Comparison of ENCODE assay signal across 15 cellular contexts in the genomic region with DNA sequence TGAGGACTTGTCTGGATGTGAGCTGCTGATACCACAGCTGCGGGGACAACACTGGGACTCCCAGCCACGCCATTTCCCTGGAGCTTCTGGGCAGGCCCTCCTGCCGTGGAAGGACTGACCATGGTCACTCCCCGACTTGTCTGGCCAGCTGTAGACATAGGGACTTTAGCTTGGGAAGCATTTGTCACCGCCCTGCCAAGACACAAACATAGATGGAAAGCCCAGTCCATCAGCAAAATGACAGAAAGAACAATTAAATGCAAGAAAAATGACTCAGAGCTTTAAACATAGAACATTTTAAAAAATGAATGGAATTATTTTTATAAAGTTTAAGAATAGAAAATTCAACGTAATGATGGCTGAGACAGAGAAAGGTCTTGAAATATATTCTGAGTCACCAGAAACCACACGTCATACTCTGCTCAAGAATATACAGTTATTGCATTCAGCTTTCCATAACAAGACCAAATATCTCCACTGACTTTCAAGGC.
A peak's percentile ranks its signal among the peaks of the same experiment; 100 is the strongest.
DNase-seq lines count a peak whose midpoint lies in the region; ATAC-seq and TF ChIP-seq lines count a peak whose summit lies in the region.
"Had no signal": no experiment of that assay in that cellular context is flagged by ENCODE, and none has a peak within 500 bp of the region (broad histone marks: within the 10 kb centered on the region; RNA-seq: fewer than 3 reads in every experiment).

No MANE protein-coding gene starts in this region.

- peaks cover 27% of the 10 kb centered on the region for H3K36me3 ChIP-seq in ACC112 (ENCODE audit: insufficient read depth, low read length)
- H3K36me3 ChIP-seq in trophoblast cell (ENCODE audit: control insufficient read depth in 1 of 2, insufficient read depth in 2 of 2, low read length in 2 of 2) = peaks cover 14 to 25% of the 10 kb centered on the region in 2 experiments
- H3K36me3 ChIP-seq: cardiac muscle cell had no signal

- no peak overlapping the region for H3K9ac ChIP-seq in trophoblast cell (ENCODE audit: low read length)

- no peaks in the 10 kb centered on the region for H3K9me3 ChIP-seq in trophoblast cell (ENCODE audit: insufficient read depth, low read depth, low read length)

- H4K12ac ChIP-seq in trophoblast cell (ENCODE audit: low read depth, low read length) = no peak overlapping the region

- no peak overlapping the region for H3K23ac ChIP-seq in trophoblast cell (ENCODE audit: low read length)

- H3K18ac ChIP-seq in trophoblast cell (ENCODE audit: low read length) = no peak overlapping the region

- H2BK120ac ChIP-seq in trophoblast cell (ENCODE audit: insufficient read depth, low read length, poor library complexity) = no peak overlapping the region

- peak overlapping the region; percentile 94 for H3K27ac ChIP-seq in ACC112 (ENCODE audit: low read depth, low read length)
- H3K27ac ChIP-seq in layer of hippocampus (ENCODE audit: low read depth, low read length) = peak overlapping the region; percentile 43
- H3K27ac ChIP-seq in trophoblast cell (ENCODE audit: low read depth, low read length) = no peak overlapping the region
- H3K27ac ChIP-seq: cardiac muscle cell, SK-N-MC, WERI-Rb-1 had no signal

- no peak overlapping the region for H2AK5ac ChIP-seq in trophoblast cell (ENCODE audit: low read length)

- peaks cover 43% of the 10 kb centered on the region for H3K4me1 ChIP-seq in ACC112 (ENCODE audit: control insufficient read depth, insufficient read depth, low read length, unreplicated experiment)
- peaks cover 4 to 5% of the 10 kb centered on the region in 2 experiments for H3K4me1 ChIP-seq in trophoblast cell (ENCODE audit: control insufficient read depth in 1 of 2, insufficient read depth in 2 of 2, low read length in 2 of 2)

- peaks cover 6% of the 10 kb centered on the region for H3K79me2 ChIP-seq in ACC112 (ENCODE audit: control insufficient read depth, insufficient read depth, low read length, unreplicated experiment)
- H3K79me2 ChIP-seq in trophoblast cell (ENCODE audit: control insufficient read depth, insufficient read depth, low read length, poor library complexity) = no peaks in the 10 kb centered on the region

- no peak overlapping the region for H3K4me2 ChIP-seq in trophoblast cell (ENCODE audit: low read length)

- ATAC-seq in GM21619 (IDR thresholded peaks at IDR 0.05; ENCODE audit: unreplicated experiment) = no peak
- ATAC-seq in HG03159 (IDR thresholded peaks at IDR 0.05; ENCODE audit: unreplicated experiment) = no peak

- no peak overlapping the region for H2BK12ac ChIP-seq in trophoblast cell (ENCODE audit: low read length)

- H3K27me3 ChIP-seq in ACC112 (ENCODE audit: insufficient read depth, low read length) = no peaks in the 10 kb centered on the region
- H3K27me3 ChIP-seq in layer of hippocampus (ENCODE audit: control insufficient read depth, insufficient read depth, low read length) = no peaks in the 10 kb centered on the region
- no peaks in the 10 kb centered on the region for H3K27me3 ChIP-seq in trophoblast cell (ENCODE audit: insufficient read depth, low read length)

- TF ChIP-seq CTCF in choroid plexus epithelial cell (conservative IDR thresholded peaks at IDR 0.05; ENCODE audit: low read depth, low read length) = no peak

- DNase-seq in LHCN-M2 (ENCODE audit: low read depth) = peak; percentile 57
- peak; percentile 70 for DNase-seq in choroid plexus epithelial cell (ENCODE audit: low read depth)
- DNase-seq in trophoblast cell = no peak
- no peak for DNase-seq in NK-92 (lab: John Stamatoyannopoulos, UW; ENCODE audit: unreplicated experiment)
- DNase-seq: ACHN, activated gamma-delta T cell treated with Interleukin-2 at 50 U/mL for 16 hours, NCI-H2081 treated with DMSO at 0.1 percent for 48 hours, WERI-Rb-1 had no signal

- WGBS in trophoblast cell (ENCODE audit: extremely low coverage, insufficient coverage, insufficient read length) = 100% methylated on average over 1 of the region's 7 CpGs

- H2BK5ac ChIP-seq in trophoblast cell (ENCODE audit: low read depth, low read length, poor library complexity) = no peak overlapping the region

- H3K4me3 ChIP-seq in ACC112 (ENCODE audit: low read depth, low read length) (peak overlapping the region; percentile 10; the same call in 1 of the 2 replicates), choroid plexus epithelial cell (ENCODE audit: low read depth, low read length) (no peak overlapping the region), trophoblast cell (ENCODE audit: low read depth, low read length) (no peak overlapping the region)
- H3K4me3 ChIP-seq: cardiac muscle cell, SK-N-MC, skin epidermis had no signal

- no peak overlapping the region for H4K8ac ChIP-seq in trophoblast cell (ENCODE audit: low read depth, low read length)

- peaks cover 2% of the 10 kb centered on the region for H3K79me1 ChIP-seq in trophoblast cell (ENCODE audit: low read length)

- no peak overlapping the region for H3K14ac ChIP-seq in trophoblast cell (ENCODE audit: low read length)

- no peak overlapping the region for H3K4ac ChIP-seq in trophoblast cell (ENCODE audit: low read depth, low read length)

- H2AFZ ChIP-seq in ACC112 (ENCODE audit: low read length, unreplicated experiment) (no peak overlapping the region), trophoblast cell (ENCODE audit: insufficient read depth, low read length, poor library complexity) (no peak overlapping the region)

- H4K91ac ChIP-seq in trophoblast cell (ENCODE audit: low read depth, low read length) = no peak overlapping the region

Comparison
In these comparisons a context has a peak if more than half of its experiments do, and no peak if none do; other contexts are left out.
1. DNase-seq: peak in LHCN-M2 (single experiment) and choroid plexus epithelial cell (single experiment); none in trophoblast cell (0 of 2) and NK-92 (single experiment).